34 cellular contexts compared by ENCODE assay signal in genomic region chr7:26861050-26861449, GRCh38. TPM values are rescaled to one million over a fixed set of nuclear protein-coding genes. Genes with fewer than 3 reads are reported as not detected.
DNase-seq lines count a peak whose midpoint lies in the region; ATAC-seq and TF ChIP-seq lines count a peak whose summit lies in the region.
"Had no signal": no experiment of that assay in that cellular context is flagged by ENCODE, and none has a peak within 500 bp of the region (broad histone marks: within the 10 kb centered on the region; RNA-seq: fewer than 3 reads in every experiment).

No MANE protein-coding gene starts in this region.

- DNase-seq in MCF 10A (ENCODE audit: unreplicated experiment) = peak; percentile 13
- no peak for DNase-seq in mammary epithelial cell
- no peak for DNase-seq in activated B cell treated with CpG ODN at 0.5 μM for 24 hours
- DNase-seq in type B pancreatic cell (ENCODE audit: extremely low spot score, unreplicated experiment) = no peak
- DNase-seq in activated CD4-positive, alpha-beta memory T cell treated with anti-CD3 and anti-CD28 coated beads for 36 hours = no peak
- DNase-seq: activated CD4-positive, alpha-beta T cell treated with anti-CD3 and anti-CD28 coated beads for 1 hour; activated CD8-positive, alpha-beta memory T cell treated with anti-CD3 and anti-CD28 coated beads, Interleukin-2, amount 50 U/mL, for 48 hours; activated CD8-positive, alpha-beta T cell treated with anti-CD3 and anti-CD28 coated beads for 36 hours; activated naive CD4-positive, alpha-beta T cell treated with Interleukin-2 at 50 U/mL for 16 hours; adrenal gland; CD4-positive, alpha-beta memory T cell; heart left ventricle; kidney; naive B cell; NCI-H1048; NCI-H1694; NCI-H446 treated with DMSO at 0.1 percent for 48 hours; RPMI8226; stimulated activated CD4-positive, alpha-beta T cell treated with anti-CD3 and anti-CD28 coated beads, Interleukin-12 subunit alpha, Interleukin-12 subunit beta, amount 100 ng/mL, for 4 hours; stimulated activated CD4-positive, alpha-beta T cell treated with anti-CD3 and anti-CD28 coated beads, Interleukin-2, amount 100 ng/mL, for 48 hours; stomach had no signal

- no peak overlapping the region for H2AFZ ChIP-seq in mammary epithelial cell (ENCODE audit: low read depth, low read length)
- no peak overlapping the region for H2AFZ ChIP-seq in OCI-LY3 (ENCODE audit: low read depth, low read length)

- H3K9me3 ChIP-seq in mammary epithelial cell (replicated peaks; ENCODE audit: insufficient read depth, low read length) (no peaks in the 10 kb centered on the region), OCI-LY3 (ENCODE audit: insufficient read depth, low read length) (no peaks in the 10 kb centered on the region)
- H3K9me3 ChIP-seq: A549, adrenal gland, heart left ventricle, prostate gland, stomach had no signal

- no peaks in the 10 kb centered on the region for H4K20me1 ChIP-seq in mammary epithelial cell (ENCODE audit: insufficient read depth, low read length)
- peaks cover 35% of the 10 kb centered on the region for H4K20me1 ChIP-seq in OCI-LY3 (ENCODE audit: insufficient read depth, low read length)

- H3K9me3 Mint-ChIP-seq in MCF 10A (ENCODE audit: unreplicated experiment) (no peaks in the 10 kb centered on the region), activated B cell treated with CpG ODN at 0.5 μM for 24 hours (no peaks in the 10 kb centered on the region), type B pancreatic cell (no peaks in the 10 kb centered on the region)
- H3K9me3 Mint-ChIP-seq in activated CD4-positive, alpha-beta memory T cell treated with anti-CD3 and anti-CD28 coated beads for 36 hours = no peaks in the 10 kb centered on the region
- H3K9me3 Mint-ChIP-seq: activated T-helper 1 cell treated with anti-CD3 and anti-CD28 coated beads, Interleukin-12 subunit alpha, Interleukin-12 subunit beta, Interleukin-2, Interleukin-4 antibody, amounts not matched to agents 30 ng/mL and 10 ng/mL and 1 ng/mL, durations not matched to agents 14 hours and 24 hours and 36 hours; dendritic cell treated with granulocyte-macrophage colony-stimulating factor and Interleukin-4, amounts not matched to agents 40 ng/mL and 50 ng/mL, for 4 days; naive B cell had no signal

- H3K4me3 ChIP-seq in mammary epithelial cell (replicated peaks in 1 of 3; ENCODE audit: insufficient read depth in 1 of 3, low read depth in 2 of 3, low read length in 3 of 3) (no peak overlapping the region), OCI-LY3 (ENCODE audit: low read length) (no peak overlapping the region)
- H3K4me3 ChIP-seq: A549, adrenal gland, GM12878, heart left ventricle, prostate gland, stomach had no signal

- H3K27ac ChIP-seq in mammary epithelial cell (ENCODE audit: insufficient read depth, low read depth, low read length) = no peak overlapping the region
- H3K27ac ChIP-seq in OCI-LY3 (ENCODE audit: low read length) = no peak overlapping the region
- H3K27ac ChIP-seq: A549, adrenal gland, foreskin keratinocyte, heart left ventricle, HL-60, KMS-11, prostate gland had no signal

- H3K4me3 Mint-ChIP-seq in MCF 10A (ENCODE audit: unreplicated experiment) (no peak overlapping the region), activated B cell treated with CpG ODN at 0.5 μM for 24 hours (peak overlapping the region; percentile 45), type B pancreatic cell (peak overlapping the region; percentile 59)
- no peak overlapping the region for H3K4me3 Mint-ChIP-seq in activated CD4-positive, alpha-beta memory T cell treated with anti-CD3 and anti-CD28 coated beads for 36 hours
- H3K4me3 Mint-ChIP-seq: activated CD8-positive, alpha-beta T cell treated with anti-CD3 and anti-CD28 coated beads for 36 hours; activated T-helper 1 cell treated with anti-CD3 and anti-CD28 coated beads, Interleukin-12 subunit alpha, Interleukin-12 subunit beta, Interleukin-2, Interleukin-4 antibody, amounts not matched to agents 30 ng/mL and 10 ng/mL and 1 ng/mL, durations not matched to agents 14 hours and 24 hours and 36 hours; CD4-positive, alpha-beta memory T cell; central memory CD8-positive, alpha-beta T cell; dendritic cell treated with granulocyte-macrophage colony-stimulating factor and Interleukin-4, amounts not matched to agents 40 ng/mL and 50 ng/mL, for 4 days had no signal

- peaks cover 29% of the 10 kb centered on the region for H3K4me1 Mint-ChIP-seq in MCF 10A (ENCODE audit: insufficient read depth, unreplicated experiment)
- peaks cover 64% of the 10 kb centered on the region for H3K4me1 Mint-ChIP-seq in activated B cell treated with CpG ODN at 0.5 μM for 24 hours
- H3K4me1 Mint-ChIP-seq in type B pancreatic cell (ENCODE audit: unreplicated experiment) = peaks cover 36% of the 10 kb centered on the region
- peaks cover 18% of the 10 kb centered on the region for H3K4me1 Mint-ChIP-seq in activated CD4-positive, alpha-beta memory T cell treated with anti-CD3 and anti-CD28 coated beads for 36 hours (ENCODE audit: low read depth)

- dilution Hi-C loops in mammary epithelial cell (cut with HindIII; ENCODE audit: low sequenced_read_pairs) = no loop called here

- POLR2A ChIA-PET in MCF 10A (lab: Yijun Ruan, JAX) (interaction anchor here (0.7 to 10.2 kb wide), 7 partner anchors 18 to 658 kb away, joined by 3 to 663 read pairs (median 238); partner anchors contain the start of genes HOXA1, HOXA2 and HOXA5), activated B cell treated with CpG ODN at 0.5 μM for 24 hours (lab: Charles Lee) (interaction anchor here (0.6 kb wide), 1 partner anchor 658 kb away, joined by 3 read pairs; no protein-coding TSS in a partner anchor)
- POLR2A ChIA-PET in activated CD4-positive, alpha-beta memory T cell treated with anti-CD3 and anti-CD28 coated beads for 36 hours (lab: Charles Lee) = interaction anchor here (0.7 kb wide), 1 partner anchor 209 kb away, joined by 3 read pairs; no protein-coding TSS in a partner anchor

- in situ Hi-C loops in mammary epithelial cell (cut with MboI; ENCODE audit: low sequenced_read_pairs in 2 of 2) = loop anchor here in 1 of 2 donors (10.0 kb wide), 1 partner anchor 54 kb away; no protein-coding TSS in a partner anchor

- no peak overlapping the region for H3K9ac ChIP-seq in mammary epithelial cell (ENCODE audit: insufficient read depth, low read length)
- H3K9ac ChIP-seq in OCI-LY3 (ENCODE audit: low read length) = no peak overlapping the region
- H3K9ac ChIP-seq: KMS-11 had no signal

- H3K27me3 ChIP-seq in mammary epithelial cell (ENCODE audit: insufficient read depth, low read length) = no peaks in the 10 kb centered on the region
- H3K27me3 ChIP-seq in OCI-LY3 (ENCODE audit: low read depth, low read length) = no peaks in the 10 kb centered on the region
- H3K27me3 ChIP-seq: adrenal gland, foreskin keratinocyte had no signal

- H3K27ac Mint-ChIP-seq in MCF 10A (ENCODE audit: low read depth, unreplicated experiment) (peak overlapping the region; percentile 96), activated B cell treated with CpG ODN at 0.5 μM for 24 hours (peak overlapping the region; percentile 39), type B pancreatic cell (peak overlapping the region; percentile 77)
- no peak overlapping the region for H3K27ac Mint-ChIP-seq in activated CD4-positive, alpha-beta memory T cell treated with anti-CD3 and anti-CD28 coated beads for 36 hours
- H3K27ac Mint-ChIP-seq: activated CD8-positive, alpha-beta T cell treated with anti-CD3 and anti-CD28 coated beads for 36 hours; activated T-helper 1 cell treated with anti-CD3 and anti-CD28 coated beads, Interleukin-12 subunit alpha, Interleukin-12 subunit beta, Interleukin-2, Interleukin-4 antibody, amounts not matched to agents 30 ng/mL and 10 ng/mL and 1 ng/mL, durations not matched to agents 14 hours and 24 hours and 36 hours; CD4-positive, alpha-beta memory T cell; dendritic cell treated with granulocyte-macrophage colony-stimulating factor and Interleukin-4, amounts not matched to agents 40 ng/mL and 50 ng/mL, for 4 days; naive B cell had no signal

- no peak for ATAC-seq in activated B cell treated with CpG ODN at 0.5 μM for 24 hours (ENCODE audit: low read depth)
- no peak for ATAC-seq in HG02852 (IDR thresholded peaks at IDR 0.05; ENCODE audit: unreplicated experiment)
- ATAC-seq in SK-N-SH treated with all-trans-retinoic acid at 6 μM for 48 hours = no peak
- ATAC-seq: A549; activated CD8-positive, alpha-beta T cell treated with anti-CD3 and anti-CD28 coated beads for 36 hours; foreskin keratinocyte; GM12878; heart left ventricle; sciatic nerve had no signal

- H3K4me2 ChIP-seq in mammary epithelial cell (ENCODE audit: insufficient read depth, low read depth, low read length) (no peak overlapping the region), OCI-LY3 (ENCODE audit: low read length) (peak overlapping the region; percentile 49)
- H3K4me2 ChIP-seq: A549, KMS-11 had no signal

- peaks cover 37% of the 10 kb centered on the region for H3K4me1 ChIP-seq in mammary epithelial cell (ENCODE audit: insufficient read depth, low read length)
- H3K4me1 ChIP-seq in OCI-LY3 (ENCODE audit: low read length) = peaks cover 52% of the 10 kb centered on the region
- H3K4me1 ChIP-seq: prostate gland had no signal

- WGBS in mammary epithelial cell (ENCODE audit: low coverage, missing lambda C conversion rate) = 80% methylated on average over 1 of the region's 1 CpG

- H3K36me3 ChIP-seq in mammary epithelial cell (ENCODE audit: insufficient read depth, low read length) = no peaks in the 10 kb centered on the region
- no peaks in the 10 kb centered on the region for H3K36me3 ChIP-seq in OCI-LY3 (replicated peaks; ENCODE audit: low read depth, low read length)
- H3K36me3 ChIP-seq: adrenal gland, heart left ventricle, prostate gland, stomach had no signal

- H3K79me2 ChIP-seq in mammary epithelial cell (ENCODE audit: insufficient read depth, low read length) (peaks cover 78% of the 10 kb centered on the region), OCI-LY3 (ENCODE audit: low read length) (peaks cover 59% of the 10 kb centered on the region)

- intact Hi-C loops in MCF 10A (cut with micrococcal nuclease) = no loop called here
- intact Hi-C loops in mammary epithelial cell (cut with micrococcal nuclease) = no loop called here
- intact Hi-C loops in activated B cell treated with CpG ODN at 0.5 μM for 24 hours (cut with micrococcal nuclease) = loop anchor here (5.0 to 10.0 kb wide), 7 partner anchors 171 to 1876 kb away; partner anchors contain the start of genes OSBPL3 and SNX10
- intact Hi-C loops in activated CD4-positive, alpha-beta memory T cell treated with anti-CD3 and anti-CD28 coated beads for 36 hours (cut with micrococcal nuclease) = loop anchor here (5.0 to 10.0 kb wide), 6 partner anchors 174 to 1679 kb away; partner anchors contain the start of genes NFE2L3 and SNX10

- BruUV-seq in MCF 10A (replicated peaks; lab: Mats Ljungman, UMichigan) (no TSS peak), mammary epithelial cell (replicated peaks; lab: Mats Ljungman, UMichigan) (no TSS peak)

- CTCF ChIA-PET in MCF 10A (lab: Yijun Ruan, JAX) = interaction anchor here (1.7 to 9.7 kb wide), 4 partner anchors 238 to 281 kb away, joined by 4 to 198 read pairs (median 107); partner anchors contain the start of genes HOXA1 and HOXA5
- CTCF ChIA-PET in mammary epithelial cell (lab: Charles Lee; ENCODE audit: low non-redundant PET) = no interaction called here
- CTCF ChIA-PET in activated B cell treated with CpG ODN at 0.5 μM for 24 hours (lab: Charles Lee) = interaction anchor here (0.6 kb wide), 1 partner anchor 80 kb away, joined by 5 read pairs; no protein-coding TSS in a partner anchor
- CTCF ChIA-PET in activated CD4-positive, alpha-beta memory T cell treated with anti-CD3 and anti-CD28 coated beads for 36 hours (lab: Charles Lee) = no interaction called here

- H3K36me3 Mint-ChIP-seq in MCF 10A (ENCODE audit: insufficient read depth, unreplicated experiment) (peaks cover 10% of the 10 kb centered on the region), activated B cell treated with CpG ODN at 0.5 μM for 24 hours (ENCODE audit: low read depth) (peaks cover 16% of the 10 kb centered on the region), type B pancreatic cell (no peaks in the 10 kb centered on the region)
- H3K36me3 Mint-ChIP-seq in activated CD4-positive, alpha-beta memory T cell treated with anti-CD3 and anti-CD28 coated beads for 36 hours = no peaks in the 10 kb centered on the region
- H3K36me3 Mint-ChIP-seq: naive B cell had no signal

- TF ChIP-seq CTCF in MCF 10A (IDR thresholded peaks at IDR 0.05; ENCODE audit: unreplicated experiment) = no peak
- TF ChIP-seq CTCF in mammary epithelial cell (conservative IDR thresholded peaks at IDR 0.05 in 1 of 2, IDR thresholded peaks at IDR 0.05 in 1 of 2; ENCODE audit: extremely low read depth in 1 of 2, insufficient read depth in 1 of 2, low read depth in 1 of 2, low read length in 2 of 2) = no peak
- TF ChIP-seq CTCF in OCI-LY3 (IDR thresholded peaks at IDR 0.05; ENCODE audit: low read depth, low read length) = no peak
- no peak for TF ChIP-seq CTCF in activated B cell treated with CpG ODN at 0.5 μM for 24 hours (IDR thresholded peaks at IDR 0.05)
- TF ChIP-seq CTCF in type B pancreatic cell (conservative IDR thresholded peaks at IDR 0.05) = no peak

- no peaks in the 10 kb centered on the region for H3K27me3 Mint-ChIP-seq in MCF 10A (ENCODE audit: insufficient read depth, unreplicated experiment)
- no peaks in the 10 kb centered on the region for H3K27me3 Mint-ChIP-seq in activated B cell treated with CpG ODN at 0.5 μM for 24 hours
- H3K27me3 Mint-ChIP-seq in type B pancreatic cell = peaks cover 5% of the 10 kb centered on the region
- H3K27me3 Mint-ChIP-seq in activated CD4-positive, alpha-beta memory T cell treated with anti-CD3 and anti-CD28 coated beads for 36 hours = peaks cover 41% of the 10 kb centered on the region
- H3K27me3 Mint-ChIP-seq: naive B cell had no signal

RNA-seq across cellular contexts. Expression of gene SKAP2, which starts 3.3 kb away (rescaled TPM):
- total RNA-seq in MCF 10A (2022) = 24.8 and 27.5 TPM in 2 replicates
- 10 to 100 TPM; 19.8 to 38.9 TPM for total RNA-seq in mammary epithelial cell
- 7.8 TPM for polyA plus RNA-seq in mammary epithelial cell
- polyA minus RNA-seq in mammary epithelial cell = 26.5 TPM
- 70.3 and 75.6 TPM in 2 replicates for total RNA-seq in activated B cell treated with CpG ODN at 0.5 μM for 24 hours
- total RNA-seq in type B pancreatic cell (ENCODE audit: low replicate concordance) = 25.5 and 61.6 TPM in 2 replicates
- 10 to 100 TPM; 11.2 to 11.9 TPM for total RNA-seq in activated CD4-positive, alpha-beta memory T cell treated with anti-CD3 and anti-CD28 coated beads for 36 hours

Comparison
In these comparisons a context has a peak if more than half of its experiments do, and no peak if none do; other contexts are left out.
1. CTCF ChIA-PET loops: an anchor here in MCF 10A (1.7 to 9.7 kb wide) and activated B cell treated with CpG ODN at 0.5 μM for 24 hours (0.6 kb wide); none called in mammary epithelial cell and activated CD4-positive, alpha-beta memory T cell treated with anti-CD3 and anti-CD28 coated beads for 36 hours.
2. H3K4me3 Mint-ChIP-seq: peak in activated B cell treated with CpG ODN at 0.5 μM for 24 hours (single experiment) and type B pancreatic cell (single experiment); none in MCF 10A (single experiment) and activated CD4-positive, alpha-beta memory T cell treated with anti-CD3 and anti-CD28 coated beads for 36 hours (single experiment).
3. intact Hi-C loops: an anchor here in activated B cell treated with CpG ODN at 0.5 μM for 24 hours (5.0 to 10.0 kb wide) and activated CD4-positive, alpha-beta memory T cell treated with anti-CD3 and anti-CD28 coated beads for 36 hours (5.0 to 10.0 kb wide); none called in MCF 10A and mammary epithelial cell.